In the genomic region with DNA sequence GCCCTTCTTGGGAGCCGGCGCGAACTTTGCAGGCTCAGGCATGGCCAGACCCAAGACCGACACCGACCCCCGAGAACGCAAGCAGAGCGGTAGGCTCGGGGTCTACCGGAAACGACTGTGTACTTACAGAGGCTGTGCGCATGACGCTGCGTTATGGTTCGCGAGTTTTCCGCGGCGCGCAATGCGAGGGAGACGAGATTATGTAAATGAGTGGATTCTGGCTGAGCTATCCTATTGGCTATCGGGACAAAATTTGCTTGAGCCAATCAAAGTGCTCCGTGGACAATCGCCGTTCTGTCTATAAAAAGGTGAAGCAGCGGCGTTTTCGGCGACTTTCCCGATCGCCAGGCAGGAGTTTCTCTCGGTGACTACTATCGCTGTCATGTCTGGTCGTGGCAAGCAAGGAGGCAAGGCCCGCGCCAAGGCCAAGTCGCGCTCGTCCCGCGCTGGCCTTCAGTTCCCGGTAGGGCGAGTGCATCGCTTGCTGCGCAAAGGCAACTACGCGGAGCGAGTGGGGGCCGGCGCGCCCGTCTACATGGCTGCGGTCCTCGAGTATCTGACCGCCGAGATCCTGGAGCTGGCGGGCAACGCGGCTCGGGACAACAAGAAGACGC, we compare ENCODE assay signal across 8 cellular contexts. TPM values are rescaled to one million over a fixed set of nuclear protein-coding genes. Genes with fewer than 3 reads are reported as not detected.
DNase-seq lines count a peak whose midpoint lies in the region; ATAC-seq, FAIRE-seq and TF ChIP-seq lines count a peak whose summit lies in the region.
"Not testable (repeated sequence)": the region's sequence is repeated elsewhere in the genome, so short reads cannot be mapped to it uniquely, and the experiment has no call there.

No MANE protein-coding gene starts in this region.

- ATAC-seq in GM19035 (IDR thresholded peaks at IDR 0.05; ENCODE audit: unreplicated experiment) (peak; percentile 52), GM21576 (IDR thresholded peaks at IDR 0.05; ENCODE audit: unreplicated experiment) (peak; percentile 56), HG02943 (IDR thresholded peaks at IDR 0.05; ENCODE audit: low read depth, unreplicated experiment) (peak; percentile 51), HG03442 (IDR thresholded peaks at IDR 0.05; ENCODE audit: unreplicated experiment) (peak; percentile 54), Right ventricle myocardium superior (ENCODE audit: poor library complexity) (peak; percentile 89), psoas muscle (peak; percentile 83 to 86 (median 84))
- peak; percentile 77 to 79 for ATAC-seq in activated CD4-positive, CD25-positive, alpha-beta regulatory T cell treated with anti-CD3 and anti-CD28 coated beads, Interleukin-2, amount 50 U/mL, for 24 hours

- not testable (repeated sequence) for H3K4me3 ChIP-seq in psoas muscle

- DNase-seq in D721Med (ENCODE audit: insufficient read length, low spot score); Right ventricle myocardium superior; psoas muscle: not testable (repeated sequence)

- no CpG with 5 or more reads among the region's 62 CpGs for WGBS in psoas muscle, 3 donors

- H3K4me1 ChIP-seq in psoas muscle, result peaks cover 13% of the 10 kb centered on the region

- not testable (repeated sequence) for H3K36me3 ChIP-seq in psoas muscle (ENCODE audit: insufficient read depth in 1 of 2, low read depth in 1 of 2)

- not testable (repeated sequence) for H3K27me3 ChIP-seq in psoas muscle (ENCODE audit: insufficient read depth in 3 of 3, low read length in 2 of 3)

- not testable (repeated sequence) for H3K9me3 ChIP-seq in psoas muscle

- not testable (repeated sequence) for TF ChIP-seq CTCF in D721Med (IDR thresholded peaks at IDR 0.05; ENCODE audit: insufficient read depth, missing control alignments); psoas muscle (IDR thresholded peaks at IDR 0.05)

- peak; percentile 29 for FAIRE-seq in D721Med (lab: Jason Lieb, UNC)

- intact Hi-C loops in Right ventricle myocardium superior (cut with DNase I); psoas muscle (cut with DNase I): not testable (repeated sequence)

- not testable (repeated sequence) for H3K27ac ChIP-seq in psoas muscle

RNA-seq across cellular contexts. Expression of a gene that starts 48.5 kb away (rescaled TPM):
- total RNA-seq in Right ventricle myocardium superior (16.9 TPM), psoas muscle (10 to 100 TPM; 13.9 to 18.1 (median 15.8) TPM)
- 10 to 100 TPM; 24.0 to 45.3 (median 32.1) TPM for polyA plus RNA-seq in psoas muscle
